Comparison of ENCODE assay signal across 1 cellular context in the genomic region with DNA sequence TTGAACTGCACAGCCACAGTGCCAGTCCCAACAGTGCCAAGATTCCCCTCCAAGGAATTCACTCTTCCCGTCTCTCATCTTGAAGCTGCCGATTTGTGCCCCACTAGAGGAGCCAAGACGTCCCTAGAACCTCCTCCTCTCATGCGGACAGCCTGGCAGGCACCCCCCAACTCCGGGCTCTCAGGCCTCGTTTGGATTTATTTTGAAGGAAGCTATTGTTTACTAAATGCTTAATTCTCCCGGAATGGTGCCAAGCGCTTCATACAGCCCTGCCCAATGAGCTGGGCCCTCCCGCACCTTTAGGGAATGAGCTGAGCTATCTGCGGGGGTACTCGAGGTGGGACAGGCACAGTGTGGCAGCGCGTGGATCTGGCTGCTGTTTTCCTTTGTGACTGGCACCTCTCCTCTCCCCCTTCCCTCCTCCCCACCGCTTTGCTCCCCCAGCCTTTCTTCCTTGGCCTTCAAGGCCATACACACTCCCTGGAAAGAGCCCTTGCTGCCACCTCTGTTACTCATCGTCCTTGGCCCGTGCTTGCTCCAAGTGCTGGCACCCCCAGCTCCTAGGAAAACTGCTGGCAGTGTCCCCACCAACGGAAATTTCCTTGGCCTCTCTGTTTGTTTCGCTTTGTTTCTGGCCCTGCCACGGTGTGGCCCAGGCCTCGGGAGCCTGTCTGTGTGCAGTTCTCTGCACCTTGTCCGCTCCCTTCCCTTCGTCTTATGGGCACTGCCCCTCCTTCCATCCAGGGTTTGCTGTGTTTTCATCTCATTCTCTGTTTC.
TF ChIP-seq lines count a peak whose summit lies in the region.

No MANE protein-coding gene starts in this region.

TF ChIP-seq in GM12878, 131 proteins besides CTCF, POLR2A, EP300 and RAD21 (continued from another document):
- TF ChIP-seq, protein P1, sequence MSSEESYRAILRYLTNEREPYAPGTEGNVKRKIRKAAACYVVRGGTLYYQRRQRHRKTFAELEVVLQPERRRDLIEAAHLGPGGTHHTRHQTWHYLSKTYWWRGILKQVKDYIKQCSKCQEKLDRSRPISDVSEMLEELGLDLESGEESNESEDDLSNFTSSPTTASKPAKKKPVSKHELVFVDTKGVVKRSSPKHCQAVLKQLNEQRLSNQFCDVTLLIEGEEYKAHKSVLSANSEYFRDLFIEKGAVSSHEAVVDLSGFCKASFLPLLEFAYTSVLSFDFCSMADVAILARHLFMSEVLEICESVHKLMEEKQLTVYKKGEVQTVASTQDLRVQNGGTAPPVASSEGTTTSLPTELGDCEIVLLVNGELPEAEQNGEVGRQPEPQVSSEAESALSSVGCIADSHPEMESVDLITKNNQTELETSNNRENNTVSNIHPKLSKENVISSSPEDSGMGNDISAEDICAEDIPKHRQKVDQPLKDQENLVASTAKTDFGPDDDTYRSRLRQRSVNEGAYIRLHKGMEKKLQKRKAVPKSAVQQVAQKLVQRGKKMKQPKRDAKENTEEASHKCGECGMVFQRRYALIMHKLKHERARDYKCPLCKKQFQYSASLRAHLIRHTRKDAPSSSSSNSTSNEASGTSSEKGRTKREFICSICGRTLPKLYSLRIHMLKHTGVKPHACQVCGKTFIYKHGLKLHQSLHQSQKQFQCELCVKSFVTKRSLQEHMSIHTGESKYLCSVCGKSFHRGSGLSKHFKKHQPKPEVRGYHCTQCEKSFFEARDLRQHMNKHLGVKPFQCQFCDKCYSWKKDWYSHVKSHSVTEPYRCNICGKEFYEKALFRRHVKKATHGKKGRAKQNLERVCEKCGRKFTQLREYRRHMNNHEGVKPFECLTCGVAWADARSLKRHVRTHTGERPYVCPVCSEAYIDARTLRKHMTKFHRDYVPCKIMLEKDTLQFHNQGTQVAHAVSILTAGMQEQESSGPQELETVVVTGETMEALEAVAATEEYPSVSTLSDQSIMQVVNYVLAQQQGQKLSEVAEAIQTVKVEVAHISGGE (CRISPR knock-in tag; IDR thresholded peaks at IDR 0.05), result no peak
- TF ChIP-seq KDM1A (IDR thresholded peaks at IDR 0.05; ENCODE audit: borderline replicate concordance) (no peak), RBBP5 (conservative IDR thresholded peaks at IDR 0.05) (no peak)
- TF ChIP-seq, protein P2, sequence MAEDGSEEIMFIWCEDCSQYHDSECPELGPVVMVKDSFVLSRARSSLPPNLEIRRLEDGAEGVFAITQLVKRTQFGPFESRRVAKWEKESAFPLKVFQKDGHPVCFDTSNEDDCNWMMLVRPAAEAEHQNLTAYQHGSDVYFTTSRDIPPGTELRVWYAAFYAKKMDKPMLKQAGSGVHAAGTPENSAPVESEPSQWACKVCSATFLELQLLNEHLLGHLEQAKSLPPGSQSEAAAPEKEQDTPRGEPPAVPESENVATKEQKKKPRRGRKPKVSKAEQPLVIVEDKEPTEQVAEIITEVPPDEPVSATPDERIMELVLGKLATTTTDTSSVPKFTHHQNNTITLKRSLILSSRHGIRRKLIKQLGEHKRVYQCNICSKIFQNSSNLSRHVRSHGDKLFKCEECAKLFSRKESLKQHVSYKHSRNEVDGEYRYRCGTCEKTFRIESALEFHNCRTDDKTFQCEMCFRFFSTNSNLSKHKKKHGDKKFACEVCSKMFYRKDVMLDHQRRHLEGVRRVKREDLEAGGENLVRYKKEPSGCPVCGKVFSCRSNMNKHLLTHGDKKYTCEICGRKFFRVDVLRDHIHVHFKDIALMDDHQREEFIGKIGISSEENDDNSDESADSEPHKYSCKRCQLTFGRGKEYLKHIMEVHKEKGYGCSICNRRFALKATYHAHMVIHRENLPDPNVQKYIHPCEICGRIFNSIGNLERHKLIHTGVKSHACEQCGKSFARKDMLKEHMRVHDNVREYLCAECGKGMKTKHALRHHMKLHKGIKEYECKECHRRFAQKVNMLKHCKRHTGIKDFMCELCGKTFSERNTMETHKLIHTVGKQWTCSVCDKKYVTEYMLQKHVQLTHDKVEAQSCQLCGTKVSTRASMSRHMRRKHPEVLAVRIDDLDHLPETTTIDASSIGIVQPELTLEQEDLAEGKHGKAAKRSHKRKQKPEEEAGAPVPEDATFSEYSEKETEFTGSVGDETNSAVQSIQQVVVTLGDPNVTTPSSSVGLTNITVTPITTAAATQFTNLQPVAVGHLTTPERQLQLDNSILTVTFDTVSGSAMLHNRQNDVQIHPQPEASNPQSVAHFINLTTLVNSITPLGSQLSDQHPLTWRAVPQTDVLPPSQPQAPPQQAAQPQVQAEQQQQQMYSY (CRISPR knock-in tag; IDR thresholded peaks at IDR 0.05), result no peak
